Comparison of ENCODE assay signal across 10 cellular contexts in the genomic region with DNA sequence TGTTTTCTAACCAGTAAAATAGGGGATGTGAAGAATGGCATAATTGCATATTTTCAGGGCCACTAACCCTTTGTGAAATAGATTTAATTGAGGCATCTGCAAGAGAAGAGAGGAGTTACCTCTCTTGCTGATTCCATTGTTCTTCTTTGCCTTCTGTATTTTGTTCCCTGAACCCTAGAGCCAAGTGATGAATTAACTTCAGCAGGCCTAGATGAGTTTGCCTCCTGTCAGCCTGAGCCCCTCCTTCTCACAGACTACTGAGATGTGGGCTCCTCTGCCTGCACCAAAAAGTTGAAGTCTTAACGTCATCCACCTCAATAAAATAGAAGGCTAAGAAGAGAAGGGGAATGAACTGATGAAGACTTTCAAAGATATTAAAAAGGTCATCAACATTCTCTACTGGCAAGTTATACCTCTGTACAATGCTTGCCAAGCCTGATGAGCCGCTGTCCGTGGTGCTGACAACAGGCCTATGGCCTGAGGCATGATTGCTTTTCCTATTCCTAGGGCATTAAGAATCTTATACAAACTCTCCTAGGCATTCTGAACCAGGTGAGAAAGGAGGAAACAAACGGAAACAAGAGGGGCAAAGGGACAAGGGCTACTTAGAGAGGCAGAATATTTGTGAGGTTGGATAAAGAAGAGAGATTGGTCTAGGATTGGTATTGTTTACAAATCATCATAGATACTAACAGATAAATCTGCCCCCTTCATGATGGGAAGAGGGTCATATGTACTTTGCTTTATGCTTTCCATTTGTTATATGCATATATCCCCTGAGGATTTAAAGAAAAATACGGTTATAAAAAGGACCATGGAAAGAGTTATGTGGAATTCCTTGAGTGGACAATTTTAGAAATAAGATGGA. TPM values are rescaled to one million over a fixed set of nuclear protein-coding genes. Genes with fewer than 3 reads are reported as not detected.
DNase-seq lines count a peak whose midpoint lies in the region; ATAC-seq and TF ChIP-seq lines count a peak whose summit lies in the region.
"Had no signal": no experiment of that assay in that cellular context is flagged by ENCODE, and none has a peak within 500 bp of the region (broad histone marks: within the 10 kb centered on the region; RNA-seq: fewer than 3 reads in every experiment).

No MANE protein-coding gene starts in this region.

- no peak overlapping the region for H2AFZ ChIP-seq in Karpas-422 (ENCODE audit: low read length)

- H4K20me1 ChIP-seq in Karpas-422 (ENCODE audit: insufficient read depth, low read depth, low read length) = no peaks in the 10 kb centered on the region

- H3K4me2 ChIP-seq in Karpas-422 (ENCODE audit: low read depth, low read length, poor library complexity, severe bottlenecking) = no peak overlapping the region

- H3K4me1 ChIP-seq in BE2C (peaks cover 4% of the 10 kb centered on the region), Karpas-422 (ENCODE audit: low read length) (no peaks in the 10 kb centered on the region; the same call in 1 of the 2 replicates)

- H3K9me2 ChIP-seq in Karpas-422 (replicated peaks; ENCODE audit: insufficient read depth, low read length) = no peaks in the 10 kb centered on the region

- H3K9me3 ChIP-seq in BE2C = no peaks in the 10 kb centered on the region
- H3K9me3 ChIP-seq in Karpas-422 (ENCODE audit: low read length) = no peaks in the 10 kb centered on the region

- H3K36me3 ChIP-seq in BE2C (no peaks in the 10 kb centered on the region), Karpas-422 (ENCODE audit: insufficient read depth, low read length) (no peaks in the 10 kb centered on the region)

- H3K27me3 ChIP-seq in BE2C (no peaks in the 10 kb centered on the region), Karpas-422 (ENCODE audit: low read length) (0 out of 2 replicates have a peak, but pooled peaks cover 2% of the 10 kb centered on the region)

- DNase-seq in BE2C (peak; percentile 34), Karpas-422 (peak; percentile 78), left lobe of liver (ENCODE audit: low spot score) (peak; percentile 48), NCI-H1436 treated with DMSO at 0.1 percent for 48 hours (lab: John Stamatoyannopoulos, UW) (no peak)
- peak; percentile 6 for DNase-seq in activated naive CD4-positive, alpha-beta T cell treated with Interleukin-2 at 50 U/mL for 16 hours
- DNase-seq: activated B cell treated with CpG ODN at 0.5 μM for 24 hours had no signal

- no peak overlapping the region for H3K9ac ChIP-seq in Karpas-422 (ENCODE audit: low read length)

- H3K4me3 ChIP-seq in BE2C (ENCODE audit: low read depth, low read length) (no peak overlapping the region), Karpas-422 (ENCODE audit: low read length) (no peak overlapping the region)

- H3K79me2 ChIP-seq in Karpas-422 (ENCODE audit: low read length) = no peaks in the 10 kb centered on the region

- TF ChIP-seq CTCF in BE2C (IDR thresholded peaks at IDR 0.05; ENCODE audit: low read depth, low read length) = no peak

- H3K27ac ChIP-seq in Karpas-422 (ENCODE audit: low read length) = no peak overlapping the region

- ATAC-seq in left lobe of liver (peak; percentile 85), HG03354 (IDR thresholded peaks at IDR 0.05; ENCODE audit: poor library complexity, severe bottlenecking, unreplicated experiment) (no peak), HG03135 (IDR thresholded peaks at IDR 0.05; ENCODE audit: unreplicated experiment) (no peak), HG02763 (IDR thresholded peaks at IDR 0.05; ENCODE audit: unreplicated experiment) (no peak)
- ATAC-seq: naive thymus-derived CD8-positive, alpha-beta T cell had no signal

RNA-seq across cellular contexts. Expression of a gene that starts 46.8 kb away (rescaled TPM):
- polyA plus RNA-seq in BE2C (2012; ENCODE audit: insufficient read depth, insufficient read length, low read depth) = 256 TPM
- 604 and 1,213 TPM in 2 replicates for total RNA-seq in Karpas-422 (2014; rRNA removed; shearing (Covaris generic); ENCODE audit: low replicate concordance)
- total RNA-seq in left lobe of liver = 12.0 TPM

Comparison
In these comparisons a context has a peak if more than half of its experiments do, and no peak if none do; other contexts are left out.
1. RNA of a gene that starts 46.8 kb away (total RNA-seq): 604 to 1,213 TPM in Karpas-422; 12.0 TPM in left lobe of liver (single experiment); every median in the first group is over 10 times any median in the second.